In genomic region chr16:70320121-70320520, GRCh38 we compare ENCODE assay signal across 8 cellular contexts.
"Had no signal": no experiment of that assay in that cellular context is flagged by ENCODE, and none has a peak within 500 bp of the region (broad histone marks: within the 10 kb centered on the region; RNA-seq: fewer than 3 reads in every experiment).

No MANE protein-coding gene starts in this region.

- H3K9me3 ChIP-seq: HAP-1 had no signal

- H3K9ac ChIP-seq: GM23248 had no signal

- FAIRE-seq: HepG2 had no signal

- H3K36me3 ChIP-seq: HAP-1 had no signal

- H2AFZ ChIP-seq: GM23248 had no signal

- ATAC-seq: HCT116, HepG2 had no signal

- DNase-seq: GM23248, GOT3, H7, KG1 had no signal

- H3K4me3 ChIP-seq: GM23248, HAP-1 had no signal

- H3K27ac ChIP-seq: GM23248, HL-60 had no signal
